ENCODE assay signal across 33 cellular contexts in genomic region chr6:150874184-150874583, GRCh38. TPM values are rescaled to one million over a fixed set of nuclear protein-coding genes. Genes with fewer than 3 reads are reported as not detected.
DNase-seq lines count a peak whose midpoint lies in the region; ATAC-seq and TF ChIP-seq lines count a peak whose summit lies in the region.
"Had no signal": no experiment of that assay in that cellular context is flagged by ENCODE, and none has a peak within 500 bp of the region (broad histone marks: within the 10 kb centered on the region; RNA-seq: fewer than 3 reads in every experiment).

No MANE protein-coding gene starts in this region.

- H3K4me1 ChIP-seq in breast epithelium (no peaks in the 10 kb centered on the region), transverse colon (peaks cover 4 to 22% (median 7%) of the 10 kb centered on the region in 4 donors)
- H3K4me1 ChIP-seq: Caco-2, colonic mucosa had no signal

- POLR2A ChIA-PET in MCF 10A (lab: Yijun Ruan, JAX): no interaction called here
- POLR2A ChIA-PET in WTC11 (lab: Charles Lee): interaction anchor here (0.5 to 2.1 kb wide), 2 partner anchors 9 to 11 kb away, joined by 4 to 12 read pairs; partner anchors contain the start of gene MTHFD1L

- H3K9me3 ChIP-seq in breast epithelium (no peaks in the 10 kb centered on the region), transverse colon (no peaks in the 10 kb centered on the region)
- H3K9me3 ChIP-seq: Caco-2, colonic mucosa, mucosa of descending colon, Peyer's patch, thyroid gland had no signal

- DNase-seq in MCF 10A (ENCODE audit: unreplicated experiment) (no peak), breast epithelium (ENCODE audit: low spot score in 2 of 2) (no peak), WTC11 (ENCODE audit: low spot score) (no peak), NOMO-1 (lab: John Stamatoyannopoulos, UW; ENCODE audit: unreplicated experiment in 2 of 2) (no peak), transverse colon (no peak)
- DNase-seq in natural killer cell treated with Interleukin-12 subunit alpha and Interleukin-12 subunit beta and Interleukin-15 and Interleukin-18, amount 100 ng/mL, for 72 hours (ENCODE audit: low spot score): no peak
- no peak for DNase-seq in stimulated activated naive B cell treated with anti-CD40 and anti-IgM and Interleukin-4, amounts not matched to agents 10 μg/mL and 1 μg/mL and 100 μg/mL, for 72 hours
- DNase-seq: activated CD4-positive, alpha-beta T cell treated with anti-CD3 and anti-CD28 coated beads for 36 hours; activated CD8-positive, alpha-beta T cell treated with anti-CD3 and anti-CD28 coated beads, Interleukin-2, amount 10 ng/mL, durations not matched to agents 7 days and 5 days; activated naive CD4-positive, alpha-beta T cell treated with anti-CD3 and anti-CD28 coated beads, Interleukin-2, amount 10 ng/mL, durations not matched to agents 7 days and 5 days; Caco-2; colonic mucosa; DND-41; effector CD8-positive, alpha-beta T cell; hypothalamus; Kasumi-1; left colon; mammary epithelial cell; mucosa of descending colon; NCI-H1436; NCI-H446 treated with DMSO at 0.1 percent for 48 hours; Peyer's patch; right cardiac atrium; SHP77 treated with DMSO at 0.1 percent for 48 hours; stimulated activated CD4-positive, alpha-beta T cell treated with anti-CD3 and anti-CD28 coated beads, Interleukin-1b, Interleukin-23, amount 100 ng/mL, for 48 hours; thyroid gland had no signal

- H3K27ac ChIP-seq in breast epithelium (no peak overlapping the region), transverse colon (no peak overlapping the region)
- H3K27ac ChIP-seq: 22Rv1, colonic mucosa, epithelial cell of prostate, Peyer's patch, thyroid gland had no signal

- no peak overlapping the region for H3K4me3 Mint-ChIP-seq in MCF 10A (ENCODE audit: unreplicated experiment)
- no peak overlapping the region for H3K4me3 Mint-ChIP-seq in WTC11
- no peak overlapping the region for H3K4me3 Mint-ChIP-seq in nephron
- no peak overlapping the region for H3K4me3 Mint-ChIP-seq in natural killer cell treated with Interleukin-12 subunit alpha and Interleukin-12 subunit beta and Interleukin-15 and Interleukin-18, amount 100 ng/mL, for 72 hours
- no peak overlapping the region for H3K4me3 Mint-ChIP-seq in stimulated activated naive B cell treated with anti-CD40 and anti-IgM and Interleukin-4, amounts not matched to agents 10 μg/mL and 1 μg/mL and 100 μg/mL, for 72 hours
- H3K4me3 Mint-ChIP-seq: activated CD4-positive, alpha-beta T cell treated with anti-CD3 and anti-CD28 coated beads for 36 hours; activated CD8-positive, alpha-beta T cell treated with anti-CD3 and anti-CD28 coated beads, Interleukin-2, amount 10 ng/mL, durations not matched to agents 7 days and 5 days; activated naive CD4-positive, alpha-beta T cell treated with anti-CD3 and anti-CD28 coated beads, Interleukin-2, amount 10 ng/mL, durations not matched to agents 7 days and 5 days; activated T-helper 17 cell treated with anti-CD3 and anti-CD28 coated beads, Interleukin-2, amount 50 U/mL, for 72 hours; CD14-positive monocyte; stimulated activated naive CD8-positive, alpha-beta T cell treated with anti-CD3 and anti-CD28 coated beads, Interleukin-15, Interleukin-2, amounts not matched to agents 100 ng/mL and 50 ng/mL, for 24 hours had no signal

- no peak for TF ChIP-seq EP300 in transverse colon (IDR thresholded peaks at IDR 0.05; ENCODE audit: low read depth)

- in situ Hi-C loops in transverse colon (cut with MboI; ENCODE audit: low pct_ligation_motif_present in 1 of 4, low pct_unique_long_range_greater_than_20kb in 1 of 4, low sequenced_read_pairs in 3 of 4): no loop called here

- no peaks in the 10 kb centered on the region for H3K9me3 Mint-ChIP-seq in MCF 10A (ENCODE audit: unreplicated experiment)
- H3K9me3 Mint-ChIP-seq in WTC11: no peaks in the 10 kb centered on the region
- no peaks in the 10 kb centered on the region for H3K9me3 Mint-ChIP-seq in nephron
- H3K9me3 Mint-ChIP-seq in natural killer cell treated with Interleukin-12 subunit alpha and Interleukin-12 subunit beta and Interleukin-15 and Interleukin-18, amount 100 ng/mL, for 72 hours: no peaks in the 10 kb centered on the region
- H3K9me3 Mint-ChIP-seq in stimulated activated naive B cell treated with anti-CD40 and anti-IgM and Interleukin-4, amounts not matched to agents 10 μg/mL and 1 μg/mL and 100 μg/mL, for 72 hours: no peaks in the 10 kb centered on the region
- H3K9me3 Mint-ChIP-seq: activated naive CD4-positive, alpha-beta T cell treated with anti-CD3 and anti-CD28 coated beads, Interleukin-2, amount 10 ng/mL, durations not matched to agents 7 days and 5 days; activated T-helper 17 cell treated with anti-CD3 and anti-CD28 coated beads, Interleukin-2, amount 50 U/mL, for 72 hours; stimulated activated naive CD8-positive, alpha-beta T cell treated with anti-CD3 and anti-CD28 coated beads, Interleukin-15, Interleukin-2, amounts not matched to agents 100 ng/mL and 50 ng/mL, for 24 hours had no signal

- ATAC-seq in WTC11: peak; percentile 12; the same call in 1 of the 2 replicates
- ATAC-seq in natural killer cell treated with Interleukin-12 subunit alpha and Interleukin-12 subunit beta and Interleukin-15 and Interleukin-18, amount 100 ng/mL, for 72 hours: no peak
- ATAC-seq in stimulated activated naive B cell treated with anti-CD40 and anti-IgM and Interleukin-4, amounts not matched to agents 10 μg/mL and 1 μg/mL and 100 μg/mL, for 72 hours (replicated peaks): no peak
- ATAC-seq: activated CD4-positive, alpha-beta T cell treated with anti-CD3 and anti-CD28 coated beads for 36 hours; activated CD8-positive, alpha-beta T cell treated with anti-CD3 and anti-CD28 coated beads, Interleukin-2, amount 10 ng/mL, durations not matched to agents 7 days and 5 days; activated T-helper 17 cell treated with anti-CD3 and anti-CD28 coated beads, Interleukin-2, amount 50 U/mL, for 72 hours; HepG2; left colon; mucosa of descending colon; right cardiac atrium had no signal

- intact Hi-C loops in MCF 10A (cut with micrococcal nuclease): no loop called here
- intact Hi-C loops in breast epithelium (cut with DNase I; ENCODE audit: low total_unique reads): no loop called here
- intact Hi-C loops in transverse colon (cut with DNase I; ENCODE audit: low total_unique reads): no loop called here

- TF ChIP-seq POLR2A in breast epithelium (IDR thresholded peaks at IDR 0.05): no peak
- no peak for TF ChIP-seq POLR2A in transverse colon (IDR thresholded peaks at IDR 0.05)

- BruUV-seq in MCF 10A (replicated peaks; lab: Mats Ljungman, UMichigan): no TSS peak

- H3K27me3 ChIP-seq in breast epithelium (no peaks in the 10 kb centered on the region), transverse colon (no peaks in the 10 kb centered on the region)
- H3K27me3 ChIP-seq: colonic mucosa, Peyer's patch, thyroid gland had no signal

- no peaks in the 10 kb centered on the region for H3K27me3 Mint-ChIP-seq in MCF 10A (ENCODE audit: insufficient read depth, unreplicated experiment)
- no peaks in the 10 kb centered on the region for H3K27me3 Mint-ChIP-seq in WTC11 (ENCODE audit: low read depth)
- H3K27me3 Mint-ChIP-seq in nephron (ENCODE audit: low read depth): no peaks in the 10 kb centered on the region
- no peaks in the 10 kb centered on the region for H3K27me3 Mint-ChIP-seq in natural killer cell treated with Interleukin-12 subunit alpha and Interleukin-12 subunit beta and Interleukin-15 and Interleukin-18, amount 100 ng/mL, for 72 hours
- no peaks in the 10 kb centered on the region for H3K27me3 Mint-ChIP-seq in stimulated activated naive B cell treated with anti-CD40 and anti-IgM and Interleukin-4, amounts not matched to agents 10 μg/mL and 1 μg/mL and 100 μg/mL, for 72 hours
- H3K27me3 Mint-ChIP-seq: activated CD4-positive, alpha-beta T cell treated with anti-CD3 and anti-CD28 coated beads for 36 hours; activated naive CD4-positive, alpha-beta T cell treated with anti-CD3 and anti-CD28 coated beads, Interleukin-2, amount 10 ng/mL, durations not matched to agents 7 days and 5 days; activated T-helper 17 cell treated with anti-CD3 and anti-CD28 coated beads, Interleukin-2, amount 50 U/mL, for 72 hours; stimulated activated naive CD8-positive, alpha-beta T cell treated with anti-CD3 and anti-CD28 coated beads, Interleukin-15, Interleukin-2, amounts not matched to agents 100 ng/mL and 50 ng/mL, for 24 hours had no signal

- 92 to 93% methylated on average over 3 to 6 of the region's 6 CpGs for WGBS in transverse colon (ENCODE audit: low coverage in 1 of 2), 2 donors

- CTCF ChIA-PET in MCF 10A (lab: Yijun Ruan, JAX) (interaction anchor here (0.9 to 1.1 kb wide), 3 partner anchors 17 to 456 kb away, joined by 3 to 10 read pairs (median 3); no protein-coding TSS in a partner anchor), WTC11 (lab: Charles Lee) (interaction anchor here (1.2 to 2.0 kb wide), 4 partner anchors 8 to 57 kb away, joined by 5 to 9 read pairs (median 8); partner anchors contain the start of gene MTHFD1L)

- H3K36me3 ChIP-seq in breast epithelium: no peaks in the 10 kb centered on the region
- H3K36me3 ChIP-seq in transverse colon: no peaks in the 10 kb centered on the region
- H3K36me3 ChIP-seq: colonic mucosa, Peyer's patch, thyroid gland had no signal

- H3K36me3 Mint-ChIP-seq in MCF 10A (ENCODE audit: insufficient read depth, unreplicated experiment) (peaks cover 41% of the 10 kb centered on the region), WTC11 (peaks cover 11% of the 10 kb centered on the region), nephron (ENCODE audit: low read depth) (peaks cover 10% of the 10 kb centered on the region)
- no peaks in the 10 kb centered on the region for H3K36me3 Mint-ChIP-seq in natural killer cell treated with Interleukin-12 subunit alpha and Interleukin-12 subunit beta and Interleukin-15 and Interleukin-18, amount 100 ng/mL, for 72 hours
- H3K36me3 Mint-ChIP-seq in stimulated activated naive B cell treated with anti-CD40 and anti-IgM and Interleukin-4, amounts not matched to agents 10 μg/mL and 1 μg/mL and 100 μg/mL, for 72 hours: peaks cover 23 to 45% of the 10 kb centered on the region in 2 donors

- H3K27ac Mint-ChIP-seq in MCF 10A (ENCODE audit: low read depth, unreplicated experiment) (peak overlapping the region; percentile 31), WTC11 (0 out of 2 replicates have a peak overlapping the region, but pooled peaks have one; percentile 41), nephron (peak overlapping the region; percentile 53 to 60 (median 58))
- H3K27ac Mint-ChIP-seq in natural killer cell treated with Interleukin-12 subunit alpha and Interleukin-12 subunit beta and Interleukin-15 and Interleukin-18, amount 100 ng/mL, for 72 hours: no peak overlapping the region
- no peak overlapping the region for H3K27ac Mint-ChIP-seq in stimulated activated naive B cell treated with anti-CD40 and anti-IgM and Interleukin-4, amounts not matched to agents 10 μg/mL and 1 μg/mL and 100 μg/mL, for 72 hours
- H3K27ac Mint-ChIP-seq: activated CD4-positive, alpha-beta T cell treated with anti-CD3 and anti-CD28 coated beads for 36 hours; activated CD8-positive, alpha-beta T cell treated with anti-CD3 and anti-CD28 coated beads, Interleukin-2, amount 10 ng/mL, durations not matched to agents 7 days and 5 days; activated naive CD4-positive, alpha-beta T cell treated with anti-CD3 and anti-CD28 coated beads, Interleukin-2, amount 10 ng/mL, durations not matched to agents 7 days and 5 days; activated T-helper 17 cell treated with anti-CD3 and anti-CD28 coated beads, Interleukin-2, amount 50 U/mL, for 72 hours; CD14-positive monocyte; stimulated activated naive CD8-positive, alpha-beta T cell treated with anti-CD3 and anti-CD28 coated beads, Interleukin-15, Interleukin-2, amounts not matched to agents 100 ng/mL and 50 ng/mL, for 24 hours had no signal

- peaks cover 9% of the 10 kb centered on the region for H3K4me1 Mint-ChIP-seq in MCF 10A (ENCODE audit: insufficient read depth, unreplicated experiment)
- peaks cover 53% of the 10 kb centered on the region for H3K4me1 Mint-ChIP-seq in WTC11
- peaks cover 46% of the 10 kb centered on the region for H3K4me1 Mint-ChIP-seq in nephron
- no peaks in the 10 kb centered on the region for H3K4me1 Mint-ChIP-seq in natural killer cell treated with Interleukin-12 subunit alpha and Interleukin-12 subunit beta and Interleukin-15 and Interleukin-18, amount 100 ng/mL, for 72 hours (ENCODE audit: low read depth in 2 of 2)
- H3K4me1 Mint-ChIP-seq in stimulated activated naive B cell treated with anti-CD40 and anti-IgM and Interleukin-4, amounts not matched to agents 10 μg/mL and 1 μg/mL and 100 μg/mL, for 72 hours: peaks cover 9 to 12% of the 10 kb centered on the region in 2 donors
- H3K4me1 Mint-ChIP-seq: CD14-positive monocyte had no signal

- H3K4me3 ChIP-seq in breast epithelium: no peak overlapping the region
- no peak overlapping the region for H3K4me3 ChIP-seq in transverse colon
- H3K4me3 ChIP-seq: colonic mucosa, mucosa of descending colon, Peyer's patch, thyroid gland had no signal

- TF ChIP-seq CTCF in MCF 10A (IDR thresholded peaks at IDR 0.05; ENCODE audit: unreplicated experiment) (no peak), breast epithelium (IDR thresholded peaks at IDR 0.05) (no peak), WTC11 (IDR thresholded peaks at IDR 0.05) (no peak), nephron (IDR thresholded peaks at IDR 0.05; ENCODE audit: unreplicated experiment in 3 of 3) (no peak), transverse colon (IDR thresholded peaks at IDR 0.05) (no peak)

RNA-seq across cellular contexts. Expression of gene MTHFD1L, which starts 8.7 kb away (rescaled TPM):
- 82.4 and 110 TPM in 2 replicates for total RNA-seq in MCF 10A (2022)
- total RNA-seq in breast epithelium: 10 to 100 TPM in 2 of 3 donors, 1 to 10 TPM in 1; 3.5 to 15.1 (median 11.0) TPM
- total RNA-seq in WTC11 (2021): 83.2 to 104 TPM (median 88.0 TPM) in 3 replicates
- total RNA-seq in natural killer cell treated with Interleukin-12 subunit alpha and Interleukin-12 subunit beta and Interleukin-15 and Interleukin-18, amount 100 ng/mL, for 72 hours: 100 to 1,000 TPM in 1 of 2 donors, 10 to 100 TPM in 1; 47.2 to 119 TPM
- 10 to 100 TPM in 1 of 4 donors, 1 to 10 TPM in 2, under 1 TPM in 1; 0.82 to 10.1 (median 5.4) TPM for total RNA-seq in transverse colon

Comparison
In these comparisons a context has a peak if more than half of its experiments do, and no peak if none do; other contexts are left out.
1. H3K27ac Mint-ChIP-seq: peak in MCF 10A (single experiment), WTC11 (single experiment) and nephron (3 of 3); none in natural killer cell treated with Interleukin-12 subunit alpha and Interleukin-12 subunit beta and Interleukin-15 and Interleukin-18, amount 100 ng/mL, for 72 hours (0 of 2) and stimulated activated naive B cell treated with anti-CD40 and anti-IgM and Interleukin-4, amounts not matched to agents 10 μg/mL and 1 μg/mL and 100 μg/mL, for 72 hours (single experiment).